In genomic region chr2:95382686-95383634, GRCh38 we compare ENCODE assay signal across 19 cellular contexts. TPM values are rescaled to one million over a fixed set of nuclear protein-coding genes. Genes with fewer than 3 reads are reported as not detected.
DNase-seq lines count a peak whose midpoint lies in the region; ATAC-seq and TF ChIP-seq lines count a peak whose summit lies in the region.
"Had no signal": no experiment of that assay in that cellular context is flagged by ENCODE, and none has a peak within 500 bp of the region (broad histone marks: within the 10 kb centered on the region; RNA-seq: fewer than 3 reads in every experiment).

No MANE protein-coding gene starts in this region.

- no peaks in the 10 kb centered on the region for H3K9me3 ChIP-seq in sigmoid colon
- H3K9me3 ChIP-seq in CD8-positive, alpha-beta memory T cell (ENCODE audit: low read length), result no peaks in the 10 kb centered on the region
- H3K9me3 ChIP-seq: SJCRH30 had no signal

- no peaks in the 10 kb centered on the region for H3K36me3 Mint-ChIP-seq in CD8-positive, alpha-beta memory T cell
- H3K36me3 Mint-ChIP-seq: IgD-negative memory B cell had no signal

- intact Hi-C loops in cardiac septum (cut with DNase I) (no loop called here), left ventricle myocardium superior (cut with micrococcal nuclease) (no loop called here), sigmoid colon (cut with DNase I) (no loop called here)

- no peak overlapping the region for H3K27ac ChIP-seq in sigmoid colon
- no peak overlapping the region for H3K27ac ChIP-seq in CD8-positive, alpha-beta memory T cell (ENCODE audit: low read depth, low read length)
- H3K27ac ChIP-seq: C4-2B, SJCRH30 had no signal

- no peak for ATAC-seq in left ventricle myocardium superior
- ATAC-seq: Panc1 had no signal

- H3K27me3 ChIP-seq in sigmoid colon, result peaks cover 0 to under 1% (median 0%) of the 10 kb centered on the region in 3 donors
- no peaks in the 10 kb centered on the region for H3K27me3 ChIP-seq in CD8-positive, alpha-beta memory T cell (ENCODE audit: insufficient read depth, low read length, poor library complexity, severe bottlenecking)

- TF ChIP-seq POLR2A in sigmoid colon (IDR thresholded peaks at IDR 0.05), result no peak

- no peak overlapping the region for H3K4me3 Mint-ChIP-seq in CD8-positive, alpha-beta memory T cell
- H3K4me3 Mint-ChIP-seq: IgD-negative memory B cell had no signal

- no peak for TF ChIP-seq EP300 in sigmoid colon (IDR thresholded peaks at IDR 0.05)

- H3K4me1 Mint-ChIP-seq in CD8-positive, alpha-beta memory T cell, result no peaks in the 10 kb centered on the region

- H3K27ac Mint-ChIP-seq in CD8-positive, alpha-beta memory T cell, result no peak overlapping the region
- H3K27ac Mint-ChIP-seq: IgD-negative memory B cell had no signal

- POLR2A ChIA-PET in CD8-positive, alpha-beta memory T cell (lab: Charles Lee), result no interaction called here

- no peak overlapping the region for H3K4me3 ChIP-seq in sigmoid colon
- no peak overlapping the region for H3K4me3 ChIP-seq in CD8-positive, alpha-beta memory T cell (ENCODE audit: low read length)
- H3K4me3 ChIP-seq: SJCRH30 had no signal

- CTCF ChIA-PET in CD8-positive, alpha-beta memory T cell (lab: Charles Lee), result interaction anchor here (1.2 kb wide), 1 partner anchor 10 kb away, joined by 3 read pairs; no protein-coding TSS in a partner anchor

- 87 to 88% methylated on average over 14 of the region's 14 CpGs for WGBS in sigmoid colon, 2 donors

- peaks cover 0 to 3% (median 1%) of the 10 kb centered on the region in 4 donors for H3K36me3 ChIP-seq in sigmoid colon
- no peaks in the 10 kb centered on the region for H3K36me3 ChIP-seq in CD8-positive, alpha-beta memory T cell (ENCODE audit: insufficient read depth, low read length)
- H3K36me3 ChIP-seq: SJCRH30 had no signal

- peaks cover 6 to 25% of the 10 kb centered on the region in 2 donors for H3K27me3 Mint-ChIP-seq in CD8-positive, alpha-beta memory T cell

- no peak for TF ChIP-seq CTCF in sigmoid colon (IDR thresholded peaks at IDR 0.05)

- DNase-seq in cardiac septum (ENCODE audit: low spot score) (peak; percentile 73), left ventricle myocardium superior (no peak), islet precursor cell (peak; percentile 43), sigmoid colon (peak; percentile 52), DMS153 treated with DMSO at 0.1 percent for 48 hours (lab: John Stamatoyannopoulos, UW; ENCODE audit: unreplicated experiment) (no peak), NCI-H82 treated with DMSO at 0.1 percent for 48 hours (lab: John Stamatoyannopoulos, UW; ENCODE audit: unreplicated experiment) (no peak)
- DNase-seq in CD8-positive, alpha-beta memory T cell, result no peak
- DNase-seq: EL; GF-D8; NCI-H1105; NCI-H2029 treated with DMSO at 0.1 percent for 48 hours; NCI-H226; NCI-H510A treated with DMSO at 0.1 percent for 48 hours; NCI-H748 treated with DMSO at 0.1 percent for 48 hours; NK-92 treated with Interleukin-12 subunit alpha and Interleukin-12 subunit beta, amount 100 ng/mL, for 24 hours; SJCRH30 had no signal

- H3K9me3 Mint-ChIP-seq in CD8-positive, alpha-beta memory T cell, result no peaks in the 10 kb centered on the region
- H3K9me3 Mint-ChIP-seq: IgD-negative memory B cell had no signal

- no peaks in the 10 kb centered on the region for H3K4me1 ChIP-seq in sigmoid colon
- H3K4me1 ChIP-seq in CD8-positive, alpha-beta memory T cell (ENCODE audit: insufficient read depth, low read length), result no peaks in the 10 kb centered on the region
- H3K4me1 ChIP-seq: SJCRH30 had no signal

RNA-seq across cellular contexts. Expression of gene FAHD2A, which starts 19.5 kb away (rescaled TPM):
- 28.8 TPM for total RNA-seq in cardiac septum
- total RNA-seq in left ventricle myocardium superior, result 46.3 TPM
- 10 to 100 TPM in 3 of 4 donors, 1 to 10 TPM in 1; 8.9 to 19.4 (median 11.8) TPM for total RNA-seq in sigmoid colon
- polyA plus RNA-seq in sigmoid colon, result 10 to 100 TPM; 19.7 to 30.5 (median 27.0) TPM
- total RNA-seq in CD8-positive, alpha-beta memory T cell, result 10 to 100 TPM; 28.8 to 32.3 TPM
- 20.0 TPM for polyA plus RNA-seq in CD8-positive, alpha-beta memory T cell

Comparison
In these comparisons a context has a peak if more than half of its experiments do, and no peak if none do; other contexts are left out.
1. DNase-seq: peak in cardiac septum (single experiment), islet precursor cell (single experiment) and sigmoid colon (single experiment); none in left ventricle myocardium superior (single experiment), CD8-positive, alpha-beta memory T cell (0 of 5), DMS153 treated with DMSO at 0.1 percent for 48 hours (single experiment) and NCI-H82 treated with DMSO at 0.1 percent for 48 hours (single experiment).